In genomic region chr20:63223121-63223825, GRCh38 we compare ENCODE assay signal across 8 cellular contexts. TPM values are rescaled to one million over a fixed set of nuclear protein-coding genes. Genes with fewer than 3 reads are reported as not detected.
A peak's percentile ranks its signal among the peaks of the same experiment; 100 is the strongest.
DNase-seq lines count a peak whose midpoint lies in the region; ATAC-seq and TF ChIP-seq lines count a peak whose summit lies in the region.

No MANE protein-coding gene starts in this region.

- no peaks in the 10 kb centered on the region for H3K4me1 Mint-ChIP-seq in activated T-cell treated with anti-CD3 and anti-CD28 coated beads, Interleukin-2, amount 50 U/mL, for 24 hours (ENCODE audit: low read depth)

- TF ChIP-seq CTCF in fibroblast of villous mesenchyme (IDR thresholded peaks at IDR 0.05; ENCODE audit: insufficient read depth, low read depth, low read length) (peak; percentile 81), retinal pigment epithelial cell (conservative IDR thresholded peaks at IDR 0.05; ENCODE audit: low read depth, low read length) (peak; percentile 84)

- H3K27ac Mint-ChIP-seq in activated T-cell treated with anti-CD3 and anti-CD28 coated beads, Interleukin-2, amount 50 U/mL, for 24 hours = no peak overlapping the region

- no peaks in the 10 kb centered on the region for H3K9me3 Mint-ChIP-seq in activated T-cell treated with anti-CD3 and anti-CD28 coated beads, Interleukin-2, amount 50 U/mL, for 24 hours

- H3K4me3 ChIP-seq in fibroblast of villous mesenchyme (ENCODE audit: low read depth, low read length) = no peak overlapping the region
- no peak overlapping the region for H3K4me3 ChIP-seq in retinal pigment epithelial cell (ENCODE audit: low read length)

- no peaks in the 10 kb centered on the region for H3K36me3 Mint-ChIP-seq in activated T-cell treated with anti-CD3 and anti-CD28 coated beads, Interleukin-2, amount 50 U/mL, for 24 hours (ENCODE audit: low read depth)

- ATAC-seq in GM19463 (IDR thresholded peaks at IDR 0.05; ENCODE audit: unreplicated experiment) = no peak
- no peak for ATAC-seq in HG03025 (IDR thresholded peaks at IDR 0.05; ENCODE audit: low FRiP score, unreplicated experiment)

- no peaks in the 10 kb centered on the region for H3K27me3 Mint-ChIP-seq in activated T-cell treated with anti-CD3 and anti-CD28 coated beads, Interleukin-2, amount 50 U/mL, for 24 hours

- DNase-seq in NCI-H82 (lab: John Stamatoyannopoulos, UW) = peak; percentile 65
- DNase-seq in NCI-H82 treated with DMSO at 0.1 percent for 48 hours (lab: John Stamatoyannopoulos, UW; ENCODE audit: unreplicated experiment) = no peak
- peak; percentile 47 for DNase-seq in NCI-H345 treated with DMSO at 0.1 percent for 48 hours (lab: John Stamatoyannopoulos, UW; ENCODE audit: unreplicated experiment)
- DNase-seq in activated T-cell treated with anti-CD3 and anti-CD28 coated beads, Interleukin-2, amount 50 U/mL, for 24 hours = peak; percentile 62
- peak; percentile 47 for DNase-seq in fibroblast of villous mesenchyme (ENCODE audit: low read depth)
- no peak for DNase-seq in retinal pigment epithelial cell (ENCODE audit: low read depth)

- H3K4me3 Mint-ChIP-seq in activated T-cell treated with anti-CD3 and anti-CD28 coated beads, Interleukin-2, amount 50 U/mL, for 24 hours = no peak overlapping the region

RNA-seq across cellular contexts. Expression of gene YTHDF1, which starts 7.3 kb away (rescaled TPM):
- total RNA-seq in fibroblast of villous mesenchyme = 24.8 and 30.7 TPM in 2 replicates

RNA-seq across cellular contexts. Expression of gene BIRC7, which starts 12.4 kb away (rescaled TPM):
- total RNA-seq in fibroblast of villous mesenchyme = 0.32 TPM in 1 of 2 replicates, not detected in the other

RNA-seq across cellular contexts. Expression of gene NKAIN4, which starts 31.0 kb away (rescaled TPM):
- not detected in 2 replicates for total RNA-seq in fibroblast of villous mesenchyme

RNA-seq across cellular contexts. Expression of gene ARFGAP1, which starts 49.3 kb away (rescaled TPM):
- total RNA-seq in fibroblast of villous mesenchyme = 85.5 and 109 TPM in 2 replicates

Comparison
In these comparisons a context has a peak if more than half of its experiments do, and no peak if none do; other contexts are left out.
1. DNase-seq: peak in NCI-H82 (single experiment), NCI-H345 treated with DMSO at 0.1 percent for 48 hours (single experiment), activated T-cell treated with anti-CD3 and anti-CD28 coated beads, Interleukin-2, amount 50 U/mL, for 24 hours (single experiment) and fibroblast of villous mesenchyme (single experiment); none in NCI-H82 treated with DMSO at 0.1 percent for 48 hours (single experiment) and retinal pigment epithelial cell (single experiment).